In the genomic region with DNA sequence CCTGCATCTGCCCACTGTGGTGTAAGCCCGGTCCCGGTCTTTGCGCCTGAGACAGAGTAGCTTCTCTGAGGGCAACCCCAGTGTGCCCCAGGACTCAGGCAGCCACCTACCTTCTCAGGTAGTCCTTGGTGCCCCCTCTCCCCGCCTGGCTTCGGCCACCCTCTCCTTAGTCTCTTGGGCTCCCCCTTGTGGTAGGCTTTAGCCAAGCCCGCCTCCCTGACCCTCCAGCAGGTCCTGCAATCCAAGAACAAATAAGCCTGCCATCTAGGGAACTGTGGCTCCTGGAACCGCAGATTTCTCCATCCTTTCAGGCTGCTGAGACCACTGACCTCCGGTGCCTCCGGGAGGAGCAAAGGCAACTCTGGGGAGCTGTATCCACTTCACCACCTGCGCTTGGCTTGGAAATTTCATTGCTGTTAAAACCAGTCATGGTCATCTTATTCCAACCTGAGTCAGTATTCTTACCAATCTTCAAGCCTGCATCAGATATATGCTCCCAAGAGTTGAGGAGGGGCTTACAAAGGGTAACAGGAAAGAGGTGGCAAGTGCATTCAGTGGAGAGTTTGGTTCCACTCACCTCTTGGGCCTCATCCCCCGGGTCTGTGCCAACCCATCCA, we compare ENCODE assay signal across 9 cellular contexts. TPM values are rescaled to one million over a fixed set of nuclear protein-coding genes. Genes with fewer than 3 reads are reported as not detected.
DNase-seq lines count a peak whose midpoint lies in the region; ATAC-seq and TF ChIP-seq lines count a peak whose summit lies in the region.
"Had no signal": no experiment of that assay in that cellular context is flagged by ENCODE, and none has a peak within 500 bp of the region (broad histone marks: within the 10 kb centered on the region; RNA-seq: fewer than 3 reads in every experiment).

No MANE protein-coding gene starts in this region.

- CTCF ChIA-PET in activated CD8-positive, alpha-beta memory T cell treated with anti-CD3 and anti-CD28 coated beads, Interleukin-2, amount 10 ng/mL, durations not matched to agents 7 days and 5 days (lab: Charles Lee), result interaction anchor here (0.7 to 1.1 kb wide), 2 partner anchors 847 to 848 kb away, joined by 3 read pairs; no protein-coding TSS in a partner anchor

- no peak overlapping the region for H2BK120ac ChIP-seq in neuronal stem cell (ENCODE audit: low read depth, low read length)

- peak overlapping the region; percentile 23 for H3K18ac ChIP-seq in neuronal stem cell (ENCODE audit: low read length)

- H3K79me1 ChIP-seq in neuronal stem cell (ENCODE audit: low read depth, low read length), result no peaks in the 10 kb centered on the region

- no peak overlapping the region for H2BK5ac ChIP-seq in neuronal stem cell (ENCODE audit: low read length)

- H3K9me3 Mint-ChIP-seq in activated CD8-positive, alpha-beta memory T cell treated with anti-CD3 and anti-CD28 coated beads, Interleukin-2, amount 10 ng/mL, durations not matched to agents 7 days and 5 days (ENCODE audit: low read depth), result no peaks in the 10 kb centered on the region

- peak; percentile 70 for ATAC-seq in GM19324 (IDR thresholded peaks at IDR 0.05; ENCODE audit: low FRiP score, unreplicated experiment)
- ATAC-seq in HG03342 (IDR thresholded peaks at IDR 0.05; ENCODE audit: unreplicated experiment), result peak; percentile 80
- ATAC-seq in activated CD8-positive, alpha-beta memory T cell treated with anti-CD3 and anti-CD28 coated beads, Interleukin-2, amount 10 ng/mL, durations not matched to agents 7 days and 5 days, result peak; percentile 39
- ATAC-seq in aorta (ENCODE audit: low FRiP score), result peak; percentile 79

- H3K4me1 ChIP-seq in neuronal stem cell (ENCODE audit: control insufficient read depth in 2 of 2, insufficient read depth in 1 of 2, low read depth in 1 of 2, low read length in 2 of 2) (peaks cover 2 to 7% of the 10 kb centered on the region in 2 donors), aorta (ENCODE audit: control insufficient read depth in 1 of 2, insufficient read depth in 2 of 2, low read length in 2 of 2) (no peaks in the 10 kb centered on the region)

- H3K4me3 Mint-ChIP-seq in activated CD8-positive, alpha-beta memory T cell treated with anti-CD3 and anti-CD28 coated beads, Interleukin-2, amount 10 ng/mL, durations not matched to agents 7 days and 5 days, result no peak overlapping the region

- no peak overlapping the region for H3K14ac ChIP-seq in neuronal stem cell (ENCODE audit: low read length)

- no peak overlapping the region for H3K27ac Mint-ChIP-seq in activated CD8-positive, alpha-beta memory T cell treated with anti-CD3 and anti-CD28 coated beads, Interleukin-2, amount 10 ng/mL, durations not matched to agents 7 days and 5 days

- H4K91ac ChIP-seq in neuronal stem cell (ENCODE audit: low read depth, low read length, poor library complexity), result no peak overlapping the region

- H3K4me2 ChIP-seq in neuronal stem cell (ENCODE audit: insufficient read depth, low read length, poor library complexity, severe bottlenecking), result no peak overlapping the region

- WGBS in neuronal stem cell (ENCODE audit: extremely low coverage in 2 of 2, insufficient read length in 2 of 2, insufficient replicate concordance in 1 of 2), 2 donors, result no CpG with 5 or more reads among the region's 11 CpGs
- 29 to 36% methylated on average over 11 of the region's 11 CpGs for WGBS in aorta, 2 donors

- H3K36me3 Mint-ChIP-seq in activated CD8-positive, alpha-beta memory T cell treated with anti-CD3 and anti-CD28 coated beads, Interleukin-2, amount 10 ng/mL, durations not matched to agents 7 days and 5 days, result no peaks in the 10 kb centered on the region

- H3K4me1 Mint-ChIP-seq in activated CD8-positive, alpha-beta memory T cell treated with anti-CD3 and anti-CD28 coated beads, Interleukin-2, amount 10 ng/mL, durations not matched to agents 7 days and 5 days, result no peaks in the 10 kb centered on the region

- intact Hi-C loops in aorta (cut with DNase I), result loop anchor here (2.0 to 10.0 kb wide), 4 partner anchors 51 to 849 kb away; a partner anchor contains a TSS

- no peak overlapping the region for H4K8ac ChIP-seq in neuronal stem cell (ENCODE audit: low read depth, low read length)

- no peak overlapping the region for H2AFZ ChIP-seq in neuronal stem cell (ENCODE audit: low read length)

- DNase-seq in COLO668 (lab: John Stamatoyannopoulos, UW; ENCODE audit: unreplicated experiment), result peak; percentile 71
- peak; percentile 24 for DNase-seq in NCI-H460 (ENCODE audit: extremely low read depth, low read depth)
- DNase-seq in activated CD8-positive, alpha-beta memory T cell treated with anti-CD3 and anti-CD28 coated beads, Interleukin-2, amount 10 ng/mL, durations not matched to agents 7 days and 5 days, result peak; percentile 56
- DNase-seq in fibroblast of the aortic adventitia (ENCODE audit: low read depth), result peak; percentile 73
- DNase-seq in neuronal stem cell (ENCODE audit: low spot score), result peak; percentile 73
- DNase-seq in aorta, result peak; percentile 70 to 86

- H2AK5ac ChIP-seq in neuronal stem cell (ENCODE audit: low read depth, low read length), result peak overlapping the region; percentile 53

- H3K9me3 ChIP-seq in neuronal stem cell (replicated peaks in 1 of 2; ENCODE audit: control insufficient read depth in 2 of 2, insufficient read depth in 1 of 2, low read depth in 1 of 2, low read length in 2 of 2) (no peaks in the 10 kb centered on the region), aorta (ENCODE audit: control insufficient read depth, low read length) (no peaks in the 10 kb centered on the region)

- H3K36me3 ChIP-seq in neuronal stem cell (replicated peaks in 1 of 2; ENCODE audit: control insufficient read depth in 2 of 2, insufficient read depth in 2 of 2, low read length in 2 of 2) (no peaks in the 10 kb centered on the region), aorta (ENCODE audit: control insufficient read depth in 1 of 2, insufficient read depth in 2 of 2, low read length in 1 of 2) (no peaks in the 10 kb centered on the region)

- H3K4me3 ChIP-seq in fibroblast of the aortic adventitia (ENCODE audit: low read depth, low read length) (no peak overlapping the region), neuronal stem cell (ENCODE audit: low read length in 2 of 2) (no peak overlapping the region), aorta (ENCODE audit: low read length in 2 of 2) (no peak overlapping the region)

- H3K9ac ChIP-seq in neuronal stem cell (ENCODE audit: low read depth, low read length, poor library complexity), result no peak overlapping the region

- no peak overlapping the region for H3K23ac ChIP-seq in neuronal stem cell (ENCODE audit: low read depth, low read length, poor library complexity)

- H2BK12ac ChIP-seq in neuronal stem cell (ENCODE audit: low read length), result no peak overlapping the region

- H3K4ac ChIP-seq in neuronal stem cell (ENCODE audit: low read length), result no peak overlapping the region

- no peak overlapping the region for H3K27ac ChIP-seq in neuronal stem cell (replicated peaks; ENCODE audit: low read length)
- H3K27ac ChIP-seq in aorta (ENCODE audit: low read depth in 1 of 2, low read length in 2 of 2), result no peak overlapping the region

- H3K27me3 ChIP-seq in neuronal stem cell (ENCODE audit: control insufficient read depth in 3 of 3, insufficient read depth in 3 of 3, low read depth in 1 of 3, low read length in 3 of 3), result peaks cover 0 to 7% (median 0%) of the 10 kb centered on the region in 3 experiments
- no peaks in the 10 kb centered on the region for H3K27me3 ChIP-seq in aorta (ENCODE audit: control insufficient read depth in 1 of 2, insufficient read depth in 2 of 2, low read length in 1 of 2)

- H2BK15ac ChIP-seq in neuronal stem cell (ENCODE audit: low read length), result no peak overlapping the region

- H3K27me3 Mint-ChIP-seq in activated CD8-positive, alpha-beta memory T cell treated with anti-CD3 and anti-CD28 coated beads, Interleukin-2, amount 10 ng/mL, durations not matched to agents 7 days and 5 days, result no peaks in the 10 kb centered on the region

- TF ChIP-seq CTCF in fibroblast of the aortic adventitia (IDR thresholded peaks at IDR 0.05; ENCODE audit: insufficient read depth, low read length), result peak; percentile 94

RNA-seq across cellular contexts. Expression of a gene that starts 52.8 kb away (rescaled TPM):
- not detected in 2 replicates for total RNA-seq in NCI-H460 (2014; rRNA removed; shearing (Covaris generic))
- not detected in 2 replicates for polyA plus RNA-seq in NCI-H460 (2014; cell fraction: nucleus; rRNA removed)
- not detected for total RNA-seq in activated CD8-positive, alpha-beta memory T cell treated with anti-CD3 and anti-CD28 coated beads, Interleukin-2, amount 10 ng/mL, durations not matched to agents 7 days and 5 days
- total RNA-seq in fibroblast of the aortic adventitia (ENCODE audit: low replicate concordance) (26.4 and 113 TPM in 2 replicates), aorta (1 to 10 TPM; 4.7 to 9.1 TPM)
- 4.4 TPM for polyA plus RNA-seq in neuronal stem cell (2013, experiment 1 of 2)
- 9.4 TPM for polyA plus RNA-seq in neuronal stem cell (2013, experiment 2 of 2)
- under 1 TPM; 0.20 to 0.25 TPM for polyA plus RNA-seq in aorta
- total RNA-seq: T-helper 1 cell treated with Interleukin-12 subunit alpha and Interleukin-12 subunit beta and Interleukin-4 antibody, amounts not matched to agents 30 ng/mL and 1 ng/mL, for 36 hours had no signal

Comparison
In these comparisons a context has a peak if more than half of its experiments do, and no peak if none do; other contexts are left out.
1. DNase-seq: peak in every context shown above with its lines; median percentile 78 in aorta; 73 in fibroblast of the aortic adventitia; 73 in neuronal stem cell; 71 in COLO668; 56 in activated CD8-positive, alpha-beta memory T cell treated with anti-CD3 and anti-CD28 coated beads, Interleukin-2, amount 10 ng/mL, durations not matched to agents 7 days and 5 days; 24 in NCI-H460.